In the genomic region with DNA sequence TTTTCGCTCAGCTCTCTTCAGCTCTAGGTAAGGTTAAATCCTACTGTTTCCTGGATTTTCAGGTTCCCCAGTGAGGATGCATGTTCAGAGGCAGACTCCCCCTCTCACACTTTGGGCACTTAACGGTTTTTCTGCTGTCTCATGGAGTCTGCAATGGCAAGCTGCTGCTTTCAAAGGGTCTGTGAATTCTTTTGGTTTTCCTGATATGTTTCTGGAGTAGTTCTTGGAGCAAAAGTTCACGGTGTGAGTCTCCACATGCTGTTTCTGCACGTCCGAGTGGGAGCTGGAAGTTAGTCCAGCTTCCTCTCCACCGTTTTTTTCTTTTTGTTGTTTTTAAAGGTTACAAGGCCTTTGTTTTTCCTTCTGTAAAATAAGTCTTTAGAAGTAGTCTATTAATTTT, we compare ENCODE assay signal across 1 cellular context.
TF ChIP-seq lines count a peak whose summit lies in the region.

No MANE protein-coding gene starts in this region.

TF ChIP-seq in WTC11, 78 proteins besides CTCF, POLR2A, EP300 and RAD21 (continued from another document):
- TF ChIP-seq, protein P1, sequence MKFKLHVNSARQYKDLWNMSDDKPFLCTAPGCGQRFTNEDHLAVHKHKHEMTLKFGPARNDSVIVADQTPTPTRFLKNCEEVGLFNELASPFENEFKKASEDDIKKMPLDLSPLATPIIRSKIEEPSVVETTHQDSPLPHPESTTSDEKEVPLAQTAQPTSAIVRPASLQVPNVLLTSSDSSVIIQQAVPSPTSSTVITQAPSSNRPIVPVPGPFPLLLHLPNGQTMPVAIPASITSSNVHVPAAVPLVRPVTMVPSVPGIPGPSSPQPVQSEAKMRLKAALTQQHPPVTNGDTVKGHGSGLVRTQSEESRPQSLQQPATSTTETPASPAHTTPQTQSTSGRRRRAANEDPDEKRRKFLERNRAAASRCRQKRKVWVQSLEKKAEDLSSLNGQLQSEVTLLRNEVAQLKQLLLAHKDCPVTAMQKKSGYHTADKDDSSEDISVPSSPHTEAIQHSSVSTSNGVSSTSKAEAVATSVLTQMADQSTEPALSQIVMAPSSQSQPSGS (CRISPR knock-in tag; IDR thresholded peaks at IDR 0.05; ENCODE audit: borderline replicate concordance, low read depth) = no peak
- TF ChIP-seq RORB (CRISPR knock-in tag; IDR thresholded peaks at IDR 0.05) (no peak), ESRRA (CRISPR knock-in tag; IDR thresholded peaks at IDR 0.05; ENCODE audit: borderline replicate concordance) (no peak), GRHL2 (CRISPR knock-in tag; IDR thresholded peaks at IDR 0.05; ENCODE audit: insufficient replicate concordance, severe bottlenecking) (no peak), TEAD4 (CRISPR knock-in tag; IDR thresholded peaks at IDR 0.05) (no peak), CREM (CRISPR knock-in tag; IDR thresholded peaks at IDR 0.05) (no peak), FOXJ3 (CRISPR knock-in tag; IDR thresholded peaks at IDR 0.05; ENCODE audit: borderline replicate concordance) (no peak), ELF4 (CRISPR knock-in tag; IDR thresholded peaks at IDR 0.05; ENCODE audit: low read depth) (no peak), OVOL2 (CRISPR knock-in tag; IDR thresholded peaks at IDR 0.05; ENCODE audit: borderline replicate concordance) (no peak), HMGA2 (CRISPR knock-in tag; IDR thresholded peaks at IDR 0.05) (no peak), ZNF232 (CRISPR knock-in tag; IDR thresholded peaks at IDR 0.05) (no peak)
- TF ChIP-seq, protein P2, sequence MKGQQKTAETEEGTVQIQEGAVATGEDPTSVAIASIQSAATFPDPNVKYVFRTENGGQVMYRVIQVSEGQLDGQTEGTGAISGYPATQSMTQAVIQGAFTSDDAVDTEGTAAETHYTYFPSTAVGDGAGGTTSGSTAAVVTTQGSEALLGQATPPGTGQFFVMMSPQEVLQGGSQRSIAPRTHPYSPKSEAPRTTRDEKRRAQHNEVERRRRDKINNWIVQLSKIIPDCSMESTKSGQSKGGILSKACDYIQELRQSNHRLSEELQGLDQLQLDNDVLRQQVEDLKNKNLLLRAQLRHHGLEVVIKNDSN (CRISPR knock-in tag; IDR thresholded peaks at IDR 0.05) = no peak
- TF ChIP-seq, protein P3, sequence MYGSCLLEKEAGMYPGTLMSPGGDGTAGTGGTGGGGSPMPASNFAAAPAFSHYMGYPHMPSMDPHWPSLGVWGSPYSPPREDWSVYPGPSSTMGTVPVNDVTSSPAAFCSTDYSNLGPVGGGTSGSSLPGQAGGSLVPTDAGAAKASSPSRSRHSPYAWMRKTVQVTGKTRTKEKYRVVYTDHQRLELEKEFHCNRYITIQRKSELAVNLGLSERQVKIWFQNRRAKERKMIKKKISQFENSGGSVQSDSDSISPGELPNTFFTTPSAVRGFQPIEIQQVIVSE (CRISPR knock-in tag; IDR thresholded peaks at IDR 0.05; ENCODE audit: borderline replicate concordance) = no peak
- TF ChIP-seq, protein P4, sequence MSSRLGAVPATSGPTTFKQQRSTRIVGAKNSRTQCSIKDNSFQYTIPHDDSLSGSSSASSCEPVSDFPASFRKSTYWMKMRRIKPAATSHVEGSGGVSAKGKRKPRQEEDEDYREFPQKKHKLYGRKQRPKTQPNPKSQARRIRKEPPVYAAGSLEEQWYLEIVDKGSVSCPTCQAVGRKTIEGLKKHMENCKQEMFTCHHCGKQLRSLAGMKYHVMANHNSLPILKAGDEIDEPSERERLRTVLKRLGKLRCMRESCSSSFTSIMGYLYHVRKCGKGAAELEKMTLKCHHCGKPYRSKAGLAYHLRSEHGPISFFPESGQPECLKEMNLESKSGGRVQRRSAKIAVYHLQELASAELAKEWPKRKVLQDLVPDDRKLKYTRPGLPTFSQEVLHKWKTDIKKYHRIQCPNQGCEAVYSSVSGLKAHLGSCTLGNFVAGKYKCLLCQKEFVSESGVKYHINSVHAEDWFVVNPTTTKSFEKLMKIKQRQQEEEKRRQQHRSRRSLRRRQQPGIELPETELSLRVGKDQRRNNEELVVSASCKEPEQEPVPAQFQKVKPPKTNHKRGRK (CRISPR knock-in tag; IDR thresholded peaks at IDR 0.05; ENCODE audit: borderline replicate concordance) = no peak
- TF ChIP-seq, protein P5, sequence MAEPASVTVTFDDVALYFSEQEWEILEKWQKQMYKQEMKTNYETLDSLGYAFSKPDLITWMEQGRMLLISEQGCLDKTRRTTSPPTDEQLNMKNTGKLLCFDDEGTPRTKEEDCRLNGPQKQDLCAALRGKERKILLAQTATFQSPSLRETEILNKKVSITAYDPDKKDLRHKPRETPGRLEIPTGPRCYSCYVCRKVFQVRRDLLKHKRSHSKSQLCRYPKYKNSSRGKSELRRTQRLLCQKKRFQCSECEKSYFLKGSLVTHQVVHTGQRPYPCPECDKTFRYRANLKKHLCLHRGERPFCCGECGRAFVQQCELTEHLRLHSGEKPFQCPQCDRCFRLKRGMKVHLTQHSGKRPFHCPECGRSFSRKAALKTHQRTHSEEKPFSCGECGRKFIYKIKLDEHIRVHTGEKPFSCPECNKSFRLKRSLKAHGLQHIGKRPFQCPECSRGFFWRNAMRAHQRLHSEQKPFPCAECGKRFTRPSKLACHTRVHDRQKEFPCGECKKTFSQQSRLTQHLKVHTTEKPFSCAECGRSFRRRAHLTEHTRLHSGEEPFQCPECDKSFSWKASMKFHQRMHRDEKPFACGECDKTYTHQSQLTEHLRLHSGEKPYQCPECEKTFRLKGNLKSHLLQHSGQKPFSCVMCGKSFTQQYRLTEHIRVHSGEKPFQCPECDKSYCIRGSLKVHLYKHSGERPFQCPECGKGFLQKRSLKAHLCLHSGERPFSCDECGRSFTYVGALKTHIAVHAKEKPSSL (CRISPR knock-in tag; conservative IDR thresholded peaks at IDR 0.05) = no peak
